ENCODE assay signal across 1 cellular context in genomic region chr3:101561630-101562328, GRCh38.
TF ChIP-seq lines count a peak whose summit lies in the region.

TRMT10C (plus strand) TSS chr3:101561868; CDS start chr3:101564782, 2,914 bp downstream.

TF ChIP-seq in HepG2, 621 proteins besides CTCF, POLR2A, EP300 and RAD21 (continued from another document and continues in another):
- peak; percentile 40; the same call in 1 of the 2 replicates for TF ChIP-seq ZFP36L1 (CRISPR knock-in tag; IDR thresholded peaks at IDR 0.05)
- peak; percentile 96 for TF ChIP-seq SAP130 (CRISPR knock-in tag; IDR thresholded peaks at IDR 0.05; ENCODE audit: low read depth)
- TF ChIP-seq ZNF205 (CRISPR knock-in tag; IDR thresholded peaks at IDR 0.05), result 0 out of 2 replicates have a peak, but pooled peaks have one; percentile 53
- TF ChIP-seq MAFF (IDR thresholded peaks at IDR 0.05; ENCODE audit: low read depth, low read length), result no peak
- TF ChIP-seq, protein P1, sequence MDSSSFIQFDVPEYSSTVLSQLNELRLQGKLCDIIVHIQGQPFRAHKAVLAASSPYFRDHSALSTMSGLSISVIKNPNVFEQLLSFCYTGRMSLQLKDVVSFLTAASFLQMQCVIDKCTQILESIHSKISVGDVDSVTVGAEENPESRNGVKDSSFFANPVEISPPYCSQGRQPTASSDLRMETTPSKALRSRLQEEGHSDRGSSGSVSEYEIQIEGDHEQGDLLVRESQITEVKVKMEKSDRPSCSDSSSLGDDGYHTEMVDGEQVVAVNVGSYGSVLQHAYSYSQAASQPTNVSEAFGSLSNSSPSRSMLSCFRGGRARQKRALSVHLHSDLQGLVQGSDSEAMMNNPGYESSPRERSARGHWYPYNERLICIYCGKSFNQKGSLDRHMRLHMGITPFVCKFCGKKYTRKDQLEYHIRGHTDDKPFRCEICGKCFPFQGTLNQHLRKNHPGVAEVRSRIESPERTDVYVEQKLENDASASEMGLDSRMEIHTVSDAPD (CRISPR knock-in tag; IDR thresholded peaks at IDR 0.05), result no peak
- TF ChIP-seq AKAP8 (CRISPR knock-in tag; IDR thresholded peaks at IDR 0.05), result no peak
- TF ChIP-seq PHF21A (CRISPR knock-in tag; IDR thresholded peaks at IDR 0.05), result 0 out of 2 replicates have a peak, but pooled peaks have one; percentile 41
- peak; percentile 66; the same call in 1 of the 2 replicates for TF ChIP-seq MYPOP (CRISPR knock-in tag; IDR thresholded peaks at IDR 0.05)
- peak; percentile 55; the same call in 1 of the 2 replicates for TF ChIP-seq MIXL1 (CRISPR knock-in tag; IDR thresholded peaks at IDR 0.05)
- TF ChIP-seq, protein P2, sequence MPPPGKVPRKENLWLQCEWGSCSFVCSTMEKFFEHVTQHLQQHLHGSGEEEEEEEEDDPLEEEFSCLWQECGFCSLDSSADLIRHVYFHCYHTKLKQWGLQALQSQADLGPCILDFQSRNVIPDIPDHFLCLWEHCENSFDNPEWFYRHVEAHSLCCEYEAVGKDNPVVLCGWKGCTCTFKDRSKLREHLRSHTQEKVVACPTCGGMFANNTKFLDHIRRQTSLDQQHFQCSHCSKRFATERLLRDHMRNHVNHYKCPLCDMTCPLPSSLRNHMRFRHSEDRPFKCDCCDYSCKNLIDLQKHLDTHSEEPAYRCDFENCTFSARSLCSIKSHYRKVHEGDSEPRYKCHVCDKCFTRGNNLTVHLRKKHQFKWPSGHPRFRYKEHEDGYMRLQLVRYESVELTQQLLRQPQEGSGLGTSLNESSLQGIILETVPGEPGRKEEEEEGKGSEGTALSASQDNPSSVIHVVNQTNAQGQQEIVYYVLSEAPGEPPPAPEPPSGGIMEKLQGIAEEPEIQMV (CRISPR knock-in tag; IDR thresholded peaks at IDR 0.05; ENCODE audit: low read depth), result 0 out of 2 replicates have a peak, but pooled peaks have one; percentile 59
- peak; percentile 51 for TF ChIP-seq YY1 (IDR thresholded peaks at IDR 0.05; ENCODE audit: insufficient read depth, insufficient replicate concordance, low read depth, low read length)
- TF ChIP-seq MIER2 (CRISPR knock-in tag; IDR thresholded peaks at IDR 0.05), result no peak; the same call in 1 of the 2 replicates
- TF ChIP-seq NR2F6 (IDR thresholded peaks at IDR 0.05), result no peak
- peak; percentile 44 for TF ChIP-seq NR2F6 (CRISPR knock-in tag; IDR thresholded peaks at IDR 0.05)
- TF ChIP-seq NFATC3 (CRISPR knock-in tag; IDR thresholded peaks at IDR 0.05), result peak; percentile 23; the same call in 1 of the 2 replicates
- TF ChIP-seq SKIL (CRISPR knock-in tag; IDR thresholded peaks at IDR 0.05; ENCODE audit: borderline replicate concordance), result no peak
- TF ChIP-seq FOXC1 (CRISPR knock-in tag; IDR thresholded peaks at IDR 0.05; ENCODE audit: borderline replicate concordance), result peak; percentile 41
- peak; percentile 36; the same call in 1 of the 2 replicates for TF ChIP-seq ZNF230 (CRISPR knock-in tag; IDR thresholded peaks at IDR 0.05)
- 0 out of 2 replicates have a peak, but pooled peaks have one; percentile 2 for TF ChIP-seq NFIC (IDR thresholded peaks at IDR 0.05; ENCODE audit: low read length)
- TF ChIP-seq ZSCAN30 (CRISPR knock-in tag; IDR thresholded peaks at IDR 0.05), result no peak
- 0 out of 2 replicates have a peak, but pooled peaks have one; percentile 21 for TF ChIP-seq ZNF709 (CRISPR knock-in tag; IDR thresholded peaks at IDR 0.05)
- no peak for TF ChIP-seq MEIS1 (CRISPR knock-in tag; IDR thresholded peaks at IDR 0.05; ENCODE audit: borderline replicate concordance)
- TF ChIP-seq, protein P3, sequence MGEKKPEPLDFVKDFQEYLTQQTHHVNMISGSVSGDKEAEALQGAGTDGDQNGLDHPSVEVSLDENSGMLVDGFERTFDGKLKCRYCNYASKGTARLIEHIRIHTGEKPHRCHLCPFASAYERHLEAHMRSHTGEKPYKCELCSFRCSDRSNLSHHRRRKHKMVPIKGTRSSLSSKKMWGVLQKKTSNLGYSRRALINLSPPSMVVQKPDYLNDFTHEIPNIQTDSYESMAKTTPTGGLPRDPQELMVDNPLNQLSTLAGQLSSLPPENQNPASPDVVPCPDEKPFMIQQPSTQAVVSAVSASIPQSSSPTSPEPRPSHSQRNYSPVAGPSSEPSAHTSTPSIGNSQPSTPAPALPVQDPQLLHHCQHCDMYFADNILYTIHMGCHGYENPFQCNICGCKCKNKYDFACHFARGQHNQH (CRISPR knock-in tag; IDR thresholded peaks at IDR 0.05), result peak; percentile 54
- 0 out of 2 replicates have a peak, but pooled peaks have one; percentile 33 for TF ChIP-seq PRDM15 (CRISPR knock-in tag; IDR thresholded peaks at IDR 0.05)
- TF ChIP-seq MTA1 (CRISPR knock-in tag; IDR thresholded peaks at IDR 0.05; ENCODE audit: borderline replicate concordance), result no peak
- TF ChIP-seq, protein P4, sequence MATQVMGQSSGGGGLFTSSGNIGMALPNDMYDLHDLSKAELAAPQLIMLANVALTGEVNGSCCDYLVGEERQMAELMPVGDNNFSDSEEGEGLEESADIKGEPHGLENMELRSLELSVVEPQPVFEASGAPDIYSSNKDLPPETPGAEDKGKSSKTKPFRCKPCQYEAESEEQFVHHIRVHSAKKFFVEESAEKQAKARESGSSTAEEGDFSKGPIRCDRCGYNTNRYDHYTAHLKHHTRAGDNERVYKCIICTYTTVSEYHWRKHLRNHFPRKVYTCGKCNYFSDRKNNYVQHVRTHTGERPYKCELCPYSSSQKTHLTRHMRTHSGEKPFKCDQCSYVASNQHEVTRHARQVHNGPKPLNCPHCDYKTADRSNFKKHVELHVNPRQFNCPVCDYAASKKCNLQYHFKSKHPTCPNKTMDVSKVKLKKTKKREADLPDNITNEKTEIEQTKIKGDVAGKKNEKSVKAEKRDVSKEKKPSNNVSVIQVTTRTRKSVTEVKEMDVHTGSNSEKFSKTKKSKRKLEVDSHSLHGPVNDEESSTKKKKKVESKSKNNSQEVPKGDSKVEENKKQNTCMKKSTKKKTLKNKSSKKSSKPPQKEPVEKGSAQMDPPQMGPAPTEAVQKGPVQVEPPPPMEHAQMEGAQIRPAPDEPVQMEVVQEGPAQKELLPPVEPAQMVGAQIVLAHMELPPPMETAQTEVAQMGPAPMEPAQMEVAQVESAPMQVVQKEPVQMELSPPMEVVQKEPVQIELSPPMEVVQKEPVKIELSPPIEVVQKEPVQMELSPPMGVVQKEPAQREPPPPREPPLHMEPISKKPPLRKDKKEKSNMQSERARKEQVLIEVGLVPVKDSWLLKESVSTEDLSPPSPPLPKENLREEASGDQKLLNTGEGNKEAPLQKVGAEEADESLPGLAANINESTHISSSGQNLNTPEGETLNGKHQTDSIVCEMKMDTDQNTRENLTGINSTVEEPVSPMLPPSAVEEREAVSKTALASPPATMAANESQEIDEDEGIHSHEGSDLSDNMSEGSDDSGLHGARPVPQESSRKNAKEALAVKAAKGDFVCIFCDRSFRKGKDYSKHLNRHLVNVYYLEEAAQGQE (IDR thresholded peaks at IDR 0.05; ENCODE audit: borderline replicate concordance in 1 of 2, low read depth in 1 of 2, low read length in 2 of 2), result peak in 1 of 2 experiments; percentile 71; a peak in 1 of 4 replicates
- TF ChIP-seq HNF4A (CRISPR knock-in tag; IDR thresholded peaks at IDR 0.05), result peak; percentile 13; the same call in 1 of the 2 replicates
- TF ChIP-seq, protein P5, sequence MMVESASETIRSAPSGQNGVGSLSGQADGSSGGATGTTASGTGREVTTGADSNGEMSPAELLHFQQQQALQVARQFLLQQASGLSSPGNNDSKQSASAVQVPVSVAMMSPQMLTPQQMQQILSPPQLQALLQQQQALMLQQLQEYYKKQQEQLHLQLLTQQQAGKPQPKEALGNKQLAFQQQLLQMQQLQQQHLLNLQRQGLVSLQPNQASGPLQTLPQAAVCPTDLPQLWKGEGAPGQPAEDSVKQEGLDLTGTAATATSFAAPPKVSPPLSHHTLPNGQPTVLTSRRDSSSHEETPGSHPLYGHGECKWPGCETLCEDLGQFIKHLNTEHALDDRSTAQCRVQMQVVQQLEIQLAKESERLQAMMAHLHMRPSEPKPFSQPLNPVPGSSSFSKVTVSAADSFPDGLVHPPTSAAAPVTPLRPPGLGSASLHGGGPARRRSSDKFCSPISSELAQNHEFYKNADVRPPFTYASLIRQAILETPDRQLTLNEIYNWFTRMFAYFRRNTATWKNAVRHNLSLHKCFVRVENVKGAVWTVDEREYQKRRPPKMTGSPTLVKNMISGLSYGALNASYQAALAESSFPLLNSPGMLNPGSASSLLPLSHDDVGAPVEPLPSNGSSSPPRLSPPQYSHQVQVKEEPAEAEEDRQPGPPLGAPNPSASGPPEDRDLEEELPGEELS (CRISPR knock-in tag; IDR thresholded peaks at IDR 0.05), result peak; percentile 46; the same call in 1 of the 2 replicates
- no peak for TF ChIP-seq ZNF235 (CRISPR knock-in tag; IDR thresholded peaks at IDR 0.05; ENCODE audit: borderline replicate concordance)
- TF ChIP-seq, protein P6, sequence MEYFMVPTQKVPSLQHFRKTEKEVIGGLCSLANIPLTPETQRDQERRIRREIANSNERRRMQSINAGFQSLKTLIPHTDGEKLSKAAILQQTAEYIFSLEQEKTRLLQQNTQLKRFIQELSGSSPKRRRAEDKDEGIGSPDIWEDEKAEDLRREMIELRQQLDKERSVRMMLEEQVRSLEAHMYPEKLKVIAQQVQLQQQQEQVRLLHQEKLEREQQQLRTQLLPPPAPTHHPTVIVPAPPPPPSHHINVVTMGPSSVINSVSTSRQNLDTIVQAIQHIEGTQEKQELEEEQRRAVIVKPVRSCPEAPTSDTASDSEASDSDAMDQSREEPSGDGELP (IDR thresholded peaks at IDR 0.05; ENCODE audit: borderline replicate concordance, low read depth), result peak; percentile 14; the same call in 1 of the 2 replicates
- peak; percentile 56; the same call in 1 of the 2 replicates for TF ChIP-seq RARA (CRISPR knock-in tag; IDR thresholded peaks at IDR 0.05)
- TF ChIP-seq SETDB1 (CRISPR knock-in tag; IDR thresholded peaks at IDR 0.05; ENCODE audit: borderline replicate concordance), result 0 out of 2 replicates have a peak, but pooled peaks have one; percentile 59
- peak; percentile 66; the same call in 1 of the 2 replicates for TF ChIP-seq GATA4 (IDR thresholded peaks at IDR 0.05; ENCODE audit: borderline replicate concordance, low read depth)
- TF ChIP-seq, protein P7, sequence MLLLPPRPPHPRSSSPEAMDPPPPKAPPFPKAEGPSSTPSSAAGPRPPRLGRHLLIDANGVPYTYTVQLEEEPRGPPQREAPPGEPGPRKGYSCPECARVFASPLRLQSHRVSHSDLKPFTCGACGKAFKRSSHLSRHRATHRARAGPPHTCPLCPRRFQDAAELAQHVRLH (CRISPR knock-in tag; IDR thresholded peaks at IDR 0.05; ENCODE audit: borderline replicate concordance, low read depth), result peak; percentile 93
- TF ChIP-seq SPEN (CRISPR knock-in tag; IDR thresholded peaks at IDR 0.05; ENCODE audit: low read depth), result peak; percentile 93
